30 cellular contexts compared by ENCODE assay signal in genomic region chr5:69341520-69342161, GRCh38.
"Had no signal": no experiment of that assay in that cellular context is flagged by ENCODE, and none has a peak within 500 bp of the region (broad histone marks: within the 10 kb centered on the region; RNA-seq: fewer than 3 reads in every experiment).

No MANE protein-coding gene starts in this region.

- H3K27me3 ChIP-seq: heart left ventricle, sigmoid colon, testis, transverse colon had no signal

- ATAC-seq: heart left ventricle; left colon; naive thymus-derived CD8-positive, alpha-beta T cell; psoas muscle; T-helper 17 cell had no signal

- H3K9me3 Mint-ChIP-seq: activated naive CD4-positive, alpha-beta T cell treated with anti-CD3 and anti-CD28 coated beads, Interleukin-2, amount 10 ng/mL, durations not matched to agents 7 days and 5 days; activated T-helper 1 cell treated with anti-CD3 and anti-CD28 coated beads, Interleukin-12 subunit alpha, Interleukin-12 subunit beta, Interleukin-2, Interleukin-4 antibody, amounts not matched to agents 30 ng/mL and 10 ng/mL and 1 ng/mL, durations not matched to agents 14 hours and 24 hours and 36 hours; immature natural killer cell; naive thymus-derived CD8-positive, alpha-beta T cell; neural crest cell had no signal

- H3K4me1 Mint-ChIP-seq: activated naive CD4-positive, alpha-beta T cell treated with anti-CD3 and anti-CD28 coated beads, Interleukin-2, amount 10 ng/mL, durations not matched to agents 7 days and 5 days; immature natural killer cell; naive thymus-derived CD8-positive, alpha-beta T cell; neural crest cell; T-helper 17 cell had no signal

- H3K9me3 ChIP-seq: heart left ventricle, psoas muscle, sigmoid colon, testis, transverse colon had no signal

- H3K36me3 ChIP-seq: heart left ventricle, sigmoid colon, transverse colon, WERI-Rb-1 had no signal

- H3K27ac Mint-ChIP-seq: activated naive CD4-positive, alpha-beta T cell treated with anti-CD3 and anti-CD28 coated beads, Interleukin-2, amount 10 ng/mL, durations not matched to agents 7 days and 5 days; activated T-helper 1 cell treated with anti-CD3 and anti-CD28 coated beads, Interleukin-12 subunit alpha, Interleukin-12 subunit beta, Interleukin-2, Interleukin-4 antibody, amounts not matched to agents 30 ng/mL and 10 ng/mL and 1 ng/mL, durations not matched to agents 14 hours and 24 hours and 36 hours; immature natural killer cell; T-helper 17 cell had no signal

- H3K27me3 Mint-ChIP-seq: naive thymus-derived CD8-positive, alpha-beta T cell; T-helper 17 cell had no signal

- H3K4me3 ChIP-seq: heart left ventricle, psoas muscle, sigmoid colon, testis, transverse colon had no signal

- H3K27ac ChIP-seq: epithelial cell of prostate, heart left ventricle, parathyroid adenoma, psoas muscle, sigmoid colon, testis, transverse colon, WERI-Rb-1 had no signal

- H3K4me1 ChIP-seq: heart left ventricle, parathyroid adenoma, psoas muscle, sigmoid colon, testis, transverse colon had no signal

- H3K36me3 Mint-ChIP-seq: activated naive CD4-positive, alpha-beta T cell treated with anti-CD3 and anti-CD28 coated beads, Interleukin-2, amount 10 ng/mL, durations not matched to agents 7 days and 5 days had no signal

- DNase-seq: activated CD4-positive, alpha-beta T cell treated with anti-CD3 and anti-CD28 coated beads for 48 hours; activated CD4-positive, alpha-beta T cell treated with anti-CD3 and anti-CD28 coated beads, Interleukin-2, amount 50 U/mL, for 48 hours; activated CD8-positive, alpha-beta memory T cell treated with anti-CD3 and anti-CD28 coated beads for 24 hours; activated gamma-delta T cell; activated naive CD4-positive, alpha-beta T cell treated with anti-CD3 and anti-CD28 coated beads, Interleukin-2, amount 10 ng/mL, durations not matched to agents 7 days and 5 days; amniotic stem cell; dermis blood vessel endothelial cell; effector CD4-positive, alpha-beta T cell; heart left ventricle; hypothalamus; immature natural killer cell; kidney; left colon; mesenchymal stem cell; naive thymus-derived CD8-positive, alpha-beta T cell; occipital lobe; psoas muscle; sigmoid colon; stimulated activated CD4-positive, alpha-beta T cell treated with anti-CD3 and anti-CD28 coated beads, Interleukin-15, amount 100 ng/mL, for 24 hours; stimulated activated CD4-positive, alpha-beta T cell treated with anti-CD3 and anti-CD28 coated beads, Interleukin-2, amount 100 ng/mL, for 24 hours; stimulated activated naive CD4-positive, alpha-beta T cell treated with Interleukin-2 at 50 U/mL for 16 hours; T-helper 17 cell; T1000; testis; transverse colon; WERI-Rb-1 had no signal

- H3K4me3 Mint-ChIP-seq: activated naive CD4-positive, alpha-beta T cell treated with anti-CD3 and anti-CD28 coated beads, Interleukin-2, amount 10 ng/mL, durations not matched to agents 7 days and 5 days; activated T-helper 1 cell treated with anti-CD3 and anti-CD28 coated beads, Interleukin-12 subunit alpha, Interleukin-12 subunit beta, Interleukin-2, Interleukin-4 antibody, amounts not matched to agents 30 ng/mL and 10 ng/mL and 1 ng/mL, durations not matched to agents 14 hours and 24 hours and 36 hours; immature natural killer cell; naive thymus-derived CD8-positive, alpha-beta T cell; neural crest cell; T-helper 17 cell had no signal
